8 cellular contexts compared by ENCODE assay signal in genomic region chr4:1300466-1301455, GRCh38. TPM values are rescaled to one million over a fixed set of nuclear protein-coding genes. Genes with fewer than 3 reads are reported as not detected.
DNase-seq lines count a peak whose midpoint lies in the region; ATAC-seq and TF ChIP-seq lines count a peak whose summit lies in the region.

No MANE protein-coding gene starts in this region.

- H3K4me1 ChIP-seq in neuronal stem cell (ENCODE audit: control insufficient read depth in 2 of 2, insufficient read depth in 1 of 2, low read depth in 1 of 2, low read length in 2 of 2), result peaks cover 0 to 3% of the 10 kb centered on the region in 2 donors

- no peak overlapping the region for H2BK12ac ChIP-seq in neuronal stem cell (ENCODE audit: low read length)

- no peak overlapping the region for H4K8ac ChIP-seq in neuronal stem cell (ENCODE audit: low read depth, low read length)

- peaks cover 45% of the 10 kb centered on the region for H3K4me1 Mint-ChIP-seq in activated CD4-positive, alpha-beta T cell treated with anti-CD3 and anti-CD28 coated beads, Interleukin-2, amount 10 ng/mL, durations not matched to agents 7 days and 5 days

- no peak for ATAC-seq in HG03159 (IDR thresholded peaks at IDR 0.05; ENCODE audit: unreplicated experiment)

- H2AK5ac ChIP-seq in neuronal stem cell (ENCODE audit: low read depth, low read length), result no peak overlapping the region

- peaks cover 33% of the 10 kb centered on the region for H3K79me1 ChIP-seq in neuronal stem cell (ENCODE audit: low read depth, low read length)

- no peaks in the 10 kb centered on the region for H3K27me3 ChIP-seq in HL-60 (ENCODE audit: insufficient read depth, poor library complexity, severe bottlenecking)
- H3K27me3 ChIP-seq in neuronal stem cell (ENCODE audit: control insufficient read depth in 3 of 3, insufficient read depth in 3 of 3, low read depth in 1 of 3, low read length in 3 of 3), result no peaks in the 10 kb centered on the region

- H3K27ac Mint-ChIP-seq in activated CD4-positive, alpha-beta T cell treated with anti-CD3 and anti-CD28 coated beads, Interleukin-2, amount 10 ng/mL, durations not matched to agents 7 days and 5 days, result peak overlapping the region; percentile 78

- no peak overlapping the region for H3K4ac ChIP-seq in neuronal stem cell (ENCODE audit: low read length)

- H3K9me3 Mint-ChIP-seq in activated CD4-positive, alpha-beta T cell treated with anti-CD3 and anti-CD28 coated beads, Interleukin-2, amount 10 ng/mL, durations not matched to agents 7 days and 5 days, result no peaks in the 10 kb centered on the region

- H2BK120ac ChIP-seq in neuronal stem cell (ENCODE audit: low read depth, low read length), result no peak overlapping the region

- H3K4me3 ChIP-seq in HL-60 (replicated peaks; ENCODE audit: insufficient read depth, low read length), result no peak overlapping the region
- no peak overlapping the region for H3K4me3 ChIP-seq in retinal pigment epithelial cell (ENCODE audit: low read length)
- H3K4me3 ChIP-seq in neuronal stem cell (ENCODE audit: low read length in 2 of 2), result no peak overlapping the region

- no peak overlapping the region for H3K4me2 ChIP-seq in neuronal stem cell (ENCODE audit: insufficient read depth, low read length, poor library complexity, severe bottlenecking)

- no peak overlapping the region for H2AFZ ChIP-seq in neuronal stem cell (ENCODE audit: low read length)

- POLR2A ChIA-PET in activated CD4-positive, alpha-beta T cell treated with anti-CD3 and anti-CD28 coated beads, Interleukin-2, amount 10 ng/mL, durations not matched to agents 7 days and 5 days (lab: Charles Lee), result no interaction called here

- H4K91ac ChIP-seq in neuronal stem cell (ENCODE audit: low read depth, low read length, poor library complexity), result no peak overlapping the region

- no peak overlapping the region for H3K4me3 Mint-ChIP-seq in activated CD4-positive, alpha-beta T cell treated with anti-CD3 and anti-CD28 coated beads, Interleukin-2, amount 10 ng/mL, durations not matched to agents 7 days and 5 days

- DNase-seq in HL-60 (ENCODE audit: low read depth in 1 of 2, low spot score in 1 of 2) (peak; percentile 99 to 100), glomerular visceral epithelial cell (ENCODE audit: extremely low spot score) (peak; percentile 71), retinal pigment epithelial cell (ENCODE audit: low read depth) (peak; percentile 81), neuronal stem cell (ENCODE audit: low spot score) (no peak), HUDEP-2 (lab: John Stamatoyannopoulos, UW; ENCODE audit: unreplicated experiment in 76 of 76) (no peak), HK-2 (ENCODE audit: unreplicated experiment) (no peak)
- DNase-seq in activated CD4-positive, alpha-beta T cell treated with anti-CD3 and anti-CD28 coated beads, Interleukin-2, amount 10 ng/mL, durations not matched to agents 7 days and 5 days, result peak; percentile 39

- H3K9me3 ChIP-seq in neuronal stem cell (replicated peaks in 1 of 2; ENCODE audit: control insufficient read depth in 2 of 2, insufficient read depth in 1 of 2, low read depth in 1 of 2, low read length in 2 of 2), result no peaks in the 10 kb centered on the region

- H2BK5ac ChIP-seq in neuronal stem cell (ENCODE audit: low read length), result no peak overlapping the region

- no peaks in the 10 kb centered on the region for H3K27me3 Mint-ChIP-seq in activated CD4-positive, alpha-beta T cell treated with anti-CD3 and anti-CD28 coated beads, Interleukin-2, amount 10 ng/mL, durations not matched to agents 7 days and 5 days

- no peak overlapping the region for H3K23ac ChIP-seq in neuronal stem cell (ENCODE audit: low read depth, low read length, poor library complexity)

- peaks cover 42% of the 10 kb centered on the region for H3K36me3 Mint-ChIP-seq in activated CD4-positive, alpha-beta T cell treated with anti-CD3 and anti-CD28 coated beads, Interleukin-2, amount 10 ng/mL, durations not matched to agents 7 days and 5 days (ENCODE audit: low read depth)

- H3K27ac ChIP-seq in HL-60 (replicated peaks) (peak overlapping the region; percentile 76), neuronal stem cell (replicated peaks; ENCODE audit: low read length) (no peak overlapping the region)

- CTCF ChIA-PET in activated CD4-positive, alpha-beta T cell treated with anti-CD3 and anti-CD28 coated beads, Interleukin-2, amount 10 ng/mL, durations not matched to agents 7 days and 5 days (lab: Charles Lee), result interaction anchor here (0.5 to 1.3 kb wide), 4 partner anchors 8 to 42 kb away, joined by 3 to 4 read pairs (median 3); no protein-coding TSS in a partner anchor

- no peak overlapping the region for H2BK15ac ChIP-seq in neuronal stem cell (ENCODE audit: low read length)

- no peak overlapping the region for H3K18ac ChIP-seq in neuronal stem cell (ENCODE audit: low read length)

- WGBS in neuronal stem cell (ENCODE audit: extremely low coverage in 2 of 2, insufficient read length in 2 of 2, insufficient replicate concordance in 1 of 2), 2 donors, result no CpG with 5 or more reads among the region's 40 CpGs

- no peak overlapping the region for H3K9ac ChIP-seq in neuronal stem cell (ENCODE audit: low read depth, low read length, poor library complexity)

- peaks cover 13 to 80% of the 10 kb centered on the region in 2 donors for H3K36me3 ChIP-seq in neuronal stem cell (replicated peaks in 1 of 2; ENCODE audit: control insufficient read depth in 2 of 2, insufficient read depth in 2 of 2, low read length in 2 of 2)

- no peak overlapping the region for H3K14ac ChIP-seq in neuronal stem cell (ENCODE audit: low read length)

- TF ChIP-seq CTCF in HL-60 (IDR thresholded peaks at IDR 0.05; ENCODE audit: insufficient read depth, low read length) (no peak), retinal pigment epithelial cell (conservative IDR thresholded peaks at IDR 0.05; ENCODE audit: low read depth, low read length) (no peak)

RNA-seq across cellular contexts. Expression of gene MAEA, which starts 11.1 kb away (rescaled TPM):
- total RNA-seq in activated CD4-positive, alpha-beta T cell treated with anti-CD3 and anti-CD28 coated beads, Interleukin-2, amount 10 ng/mL, durations not matched to agents 7 days and 5 days, result 10 to 100 TPM; 63.8 to 69.0 TPM
- polyA plus RNA-seq in neuronal stem cell (2013, experiment 1 of 2), result 38.4 TPM
- 37.0 TPM for polyA plus RNA-seq in neuronal stem cell (2013, experiment 2 of 2)

RNA-seq across cellular contexts. Expression of gene UVSSA, which starts 46.2 kb away (rescaled TPM):
- 10 to 100 TPM; 19.1 to 23.0 TPM for total RNA-seq in activated CD4-positive, alpha-beta T cell treated with anti-CD3 and anti-CD28 coated beads, Interleukin-2, amount 10 ng/mL, durations not matched to agents 7 days and 5 days
- polyA plus RNA-seq in neuronal stem cell (2013, experiment 1 of 2), result 8.6 TPM
- 8.7 TPM for polyA plus RNA-seq in neuronal stem cell (2013, experiment 2 of 2)

RNA-seq across cellular contexts. Expression of gene CTBP1, which starts 51.8 kb away (rescaled TPM):
- 100 to 1,000 TPM; 223 to 242 TPM for total RNA-seq in activated CD4-positive, alpha-beta T cell treated with anti-CD3 and anti-CD28 coated beads, Interleukin-2, amount 10 ng/mL, durations not matched to agents 7 days and 5 days
- 151 TPM for polyA plus RNA-seq in neuronal stem cell (2013, experiment 1 of 2)
- polyA plus RNA-seq in neuronal stem cell (2013, experiment 2 of 2), result 149 TPM

Comparison
In these comparisons a context has a peak if more than half of its experiments do, and no peak if none do; other contexts are left out.
1. DNase-seq: peak in HL-60 (2 of 2), activated CD4-positive, alpha-beta T cell treated with anti-CD3 and anti-CD28 coated beads, Interleukin-2, amount 10 ng/mL, durations not matched to agents 7 days and 5 days (single experiment), glomerular visceral epithelial cell (single experiment) and retinal pigment epithelial cell (single experiment); none in neuronal stem cell (single experiment), HUDEP-2 (0 of 76) and HK-2 (single experiment).